In the genomic region with DNA sequence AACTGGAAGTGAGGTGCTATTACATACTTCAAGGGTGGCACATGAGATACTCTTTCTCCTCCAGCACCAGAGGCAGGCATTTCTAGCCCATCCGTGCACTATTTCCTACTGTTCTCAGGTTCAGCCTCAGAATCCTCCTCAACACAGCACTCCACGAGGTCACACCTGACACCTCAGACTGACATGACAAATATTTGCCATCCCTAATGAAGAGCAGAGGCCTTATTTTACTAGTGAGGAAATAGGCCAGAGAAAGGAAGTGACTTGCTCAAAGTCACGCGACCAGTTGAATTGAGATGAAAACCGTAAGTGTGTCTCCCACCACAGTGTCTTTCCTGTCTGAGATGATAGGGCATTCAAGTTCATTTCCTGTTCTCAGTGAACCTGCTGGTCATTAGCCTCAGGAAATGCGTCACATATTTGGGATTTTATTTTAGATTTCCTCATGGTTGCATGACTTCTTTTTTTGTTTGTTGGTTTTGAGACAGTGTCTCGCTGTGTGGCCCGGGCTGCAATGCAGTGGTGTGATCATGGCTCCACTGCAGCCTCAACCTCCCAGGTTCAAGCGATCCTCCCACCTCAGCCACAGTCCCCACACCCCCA, we compare ENCODE assay signal across 8 cellular contexts. TPM values are rescaled to one million over a fixed set of nuclear protein-coding genes. Genes with fewer than 3 reads are reported as not detected.
DNase-seq lines count a peak whose midpoint lies in the region; ATAC-seq, FAIRE-seq and TF ChIP-seq lines count a peak whose summit lies in the region.

No MANE protein-coding gene starts in this region.

- peak in 1 of 4 donors; percentile 46 for TF ChIP-seq POLR2A in upper lobe of left lung (IDR thresholded peaks at IDR 0.05)

- no peaks in the 10 kb centered on the region for H3K36me3 ChIP-seq in lower lobe of right lung
- no peaks in the 10 kb centered on the region for H3K36me3 ChIP-seq in upper lobe of left lung

- H3K27ac ChIP-seq in lower lobe of right lung = peak overlapping the region; percentile 70
- peak overlapping the region; percentile 81 to 87 (median 82) for H3K27ac ChIP-seq in upper lobe of left lung

- no peak for TF ChIP-seq CTCF in lower lobe of right lung (IDR thresholded peaks at IDR 0.05)
- TF ChIP-seq CTCF in upper lobe of left lung (IDR thresholded peaks at IDR 0.05) = no peak

- peaks cover 24% of the 10 kb centered on the region for H3K4me1 ChIP-seq in lower lobe of right lung
- peaks cover 12 to 25% (median 20%) of the 10 kb centered on the region in 4 donors for H3K4me1 ChIP-seq in upper lobe of left lung

- ATAC-seq in GM19043 (IDR thresholded peaks at IDR 0.05; ENCODE audit: low read depth, unreplicated experiment) = peak; percentile 63
- peak; percentile 62 to 71 for ATAC-seq in lower lobe of right lung
- ATAC-seq in upper lobe of left lung (ENCODE audit: low FRiP score in 2 of 2) = peak in 1 of 2 donors; percentile 76
- ATAC-seq in GM18517 (IDR thresholded peaks at IDR 0.05; ENCODE audit: unreplicated experiment) = no peak
- no peak for ATAC-seq in GM21825 (IDR thresholded peaks at IDR 0.05; ENCODE audit: unreplicated experiment)

- H3K9me3 ChIP-seq in lower lobe of right lung (no peaks in the 10 kb centered on the region), upper lobe of left lung (no peaks in the 10 kb centered on the region)

- no peak for FAIRE-seq in RCC 7860 (lab: Jason Lieb, UNC)

- intact Hi-C loops in lower lobe of right lung (cut with DNase I) = no loop called here

- TF ChIP-seq EP300 in upper lobe of left lung (IDR thresholded peaks at IDR 0.05) = peak in 3 of 4 donors; percentile 31 to 91 (median 88)

- H3K4me3 ChIP-seq in lower lobe of right lung (no peak overlapping the region), upper lobe of left lung (no peak overlapping the region)

- DNase-seq in SIG-M5 treated with dmso at 0.1 percent for 504 hours (lab: John Stamatoyannopoulos, UW; ENCODE audit: unreplicated experiment) = peak; percentile 86
- peak; percentile 51 for DNase-seq in activated gamma-delta T cell treated with Interleukin-2 at 50 U/mL for 16 hours
- DNase-seq in lower lobe of right lung = no peak
- DNase-seq in upper lobe of left lung = peak in 1 of 2 donors; percentile 68
- no peak for DNase-seq in RCC 7860 (ENCODE audit: low spot score)

- 36 to 47% methylated on average over 9 of the region's 9 CpGs for WGBS in upper lobe of left lung, 2 donors

- peaks cover 15% of the 10 kb centered on the region for H3K27me3 ChIP-seq in lower lobe of right lung (ENCODE audit: low read depth)
- no peaks in the 10 kb centered on the region for H3K27me3 ChIP-seq in upper lobe of left lung

RNA-seq across cellular contexts. Expression of gene SEZ6, which starts 23.5 kb away (rescaled TPM):
- not detected for total RNA-seq in lower lobe of right lung
- total RNA-seq in upper lobe of left lung = under 1 TPM in 3 of 6 donors, not detected in 3; 0.20 to 0.47 (median 0.30) TPM

RNA-seq across cellular contexts. Expression of gene PHF12, which starts 31.0 kb away (rescaled TPM):
- total RNA-seq in lower lobe of right lung (36.2 TPM), upper lobe of left lung (100 to 1,000 TPM in 1 of 6 donors, 10 to 100 TPM in 5; 38.8 to 103 (median 62.7) TPM)

Comparison
In these comparisons a context has a peak if more than half of its experiments do, and no peak if none do; other contexts are left out.
1. ATAC-seq: peak in GM19043 (single experiment) and lower lobe of right lung (2 of 2); none in GM18517 (single experiment) and GM21825 (single experiment).
2. DNase-seq: peak in SIG-M5 treated with dmso at 0.1 percent for 504 hours (single experiment) and activated gamma-delta T cell treated with Interleukin-2 at 50 U/mL for 16 hours (single experiment); none in lower lobe of right lung (single experiment) and RCC 7860 (single experiment).